ENCODE assay signal across 8 cellular contexts in genomic region chr20:35276408-35276807, GRCh38. TPM values are rescaled to one million over a fixed set of nuclear protein-coding genes. Genes with fewer than 3 reads are reported as not detected.
DNase-seq lines count a peak whose midpoint lies in the region; ATAC-seq and TF ChIP-seq lines count a peak whose summit lies in the region.

No MANE protein-coding gene starts in this region.

- no peak overlapping the region for H2AFZ ChIP-seq in KMS-11 (ENCODE audit: low read depth)

- H3K27ac Mint-ChIP-seq in natural killer cell treated with Interleukin-12 subunit alpha and Interleukin-12 subunit beta and Interleukin-15 and Interleukin-18, amount 100 ng/mL, for 72 hours = peak overlapping the region; percentile 98 to 99

- DNase-seq in choroid plexus epithelial cell (ENCODE audit: low read depth) = no peak
- DNase-seq in natural killer cell treated with Interleukin-12 subunit alpha and Interleukin-12 subunit beta and Interleukin-15 and Interleukin-18, amount 100 ng/mL, for 72 hours (ENCODE audit: low spot score) = no peak
- no peak for DNase-seq in AG08396 (ENCODE audit: low spot score)
- DNase-seq in DMS53 (lab: John Stamatoyannopoulos, UW) = no peak
- no peak for DNase-seq in iPS-NIHi11 (ENCODE audit: low spot score)

- peak overlapping the region; percentile 86 to 100 (median 96) for H3K4me2 ChIP-seq in BLaER1 treated with 17β-estradiol and CSF1 and Interleukin-3, amounts not matched to agents 10 nM and 100 nM
- H3K4me2 ChIP-seq in KMS-11 = peak overlapping the region; percentile 82

- H3K27me3 ChIP-seq in BLaER1 treated with 17β-estradiol and CSF1 and Interleukin-3, amounts not matched to agents 10 nM and 100 nM = no peaks in the 10 kb centered on the region
- H3K27me3 ChIP-seq in KMS-11 (ENCODE audit: insufficient read depth, low read depth) = no peaks in the 10 kb centered on the region

- no peaks in the 10 kb centered on the region for H3K9me3 Mint-ChIP-seq in natural killer cell treated with Interleukin-12 subunit alpha and Interleukin-12 subunit beta and Interleukin-15 and Interleukin-18, amount 100 ng/mL, for 72 hours

- H3K4me3 Mint-ChIP-seq in natural killer cell treated with Interleukin-12 subunit alpha and Interleukin-12 subunit beta and Interleukin-15 and Interleukin-18, amount 100 ng/mL, for 72 hours = peak overlapping the region; percentile 96

- H3K36me3 ChIP-seq in BLaER1 treated with 17β-estradiol and CSF1 and Interleukin-3, amounts not matched to agents 10 nM and 100 nM = peaks cover 48 to 81% (median 69%) of the 10 kb centered on the region in 11 experiments
- H3K36me3 ChIP-seq in KMS-11 (ENCODE audit: insufficient read depth) = peaks cover 21% of the 10 kb centered on the region; the same call in 1 of the 2 replicates

- peak overlapping the region; percentile 81 to 96 (median 91); a peak in 20 of 22 replicates for H3K27ac ChIP-seq in BLaER1 treated with 17β-estradiol and CSF1 and Interleukin-3, amounts not matched to agents 10 nM and 100 nM
- H3K27ac ChIP-seq in KMS-11 = no peak overlapping the region

- H3K4me1 Mint-ChIP-seq in natural killer cell treated with Interleukin-12 subunit alpha and Interleukin-12 subunit beta and Interleukin-15 and Interleukin-18, amount 100 ng/mL, for 72 hours (ENCODE audit: low read depth in 2 of 2) = peaks cover 6 to 21% of the 10 kb centered on the region in 2 donors

- peaks cover 12 to 74% (median 46%) of the 10 kb centered on the region in 11 experiments; a peak in 19 of 22 replicates for H4K20me1 ChIP-seq in BLaER1 treated with 17β-estradiol and CSF1 and Interleukin-3, amounts not matched to agents 10 nM and 100 nM
- H4K20me1 ChIP-seq in KMS-11 (ENCODE audit: insufficient read depth) = no peaks in the 10 kb centered on the region

- no peaks in the 10 kb centered on the region for H3K27me3 Mint-ChIP-seq in natural killer cell treated with Interleukin-12 subunit alpha and Interleukin-12 subunit beta and Interleukin-15 and Interleukin-18, amount 100 ng/mL, for 72 hours

- peaks cover 12 to 37% (median 18%) of the 10 kb centered on the region in 10 experiments for H3K4me1 ChIP-seq in BLaER1 treated with 17β-estradiol and CSF1 and Interleukin-3, amounts not matched to agents 10 nM and 100 nM
- H3K4me1 ChIP-seq in KMS-11 (ENCODE audit: low read depth, poor library complexity, severe bottlenecking) = peaks cover 9% of the 10 kb centered on the region

- no peak for TF ChIP-seq CTCF in KMS-11 (conservative IDR thresholded peaks at IDR 0.05; ENCODE audit: low read depth, low read length)
- TF ChIP-seq CTCF in choroid plexus epithelial cell (conservative IDR thresholded peaks at IDR 0.05; ENCODE audit: low read depth, low read length) = no peak

- H3K79me2 ChIP-seq in KMS-11 (ENCODE audit: insufficient read depth, low read depth) = peaks cover 5% of the 10 kb centered on the region; the same call in 1 of the 2 replicates

- H3K9me3 ChIP-seq in BLaER1 treated with 17β-estradiol and CSF1 and Interleukin-3, amounts not matched to agents 10 nM and 100 nM (replicated peaks in 1 of 11) = no peaks in the 10 kb centered on the region

- ATAC-seq in natural killer cell treated with Interleukin-12 subunit alpha and Interleukin-12 subunit beta and Interleukin-15 and Interleukin-18, amount 100 ng/mL, for 72 hours = no peak
- no peak for ATAC-seq in GM18868 (IDR thresholded peaks at IDR 0.05; ENCODE audit: unreplicated experiment)

- peak overlapping the region; percentile 88 to 97 (median 93) for H3K9ac ChIP-seq in BLaER1 treated with 17β-estradiol and CSF1 and Interleukin-3, amounts not matched to agents 10 nM and 100 nM
- no peak overlapping the region for H3K9ac ChIP-seq in KMS-11

- peaks cover 16% of the 10 kb centered on the region for H3K36me3 Mint-ChIP-seq in natural killer cell treated with Interleukin-12 subunit alpha and Interleukin-12 subunit beta and Interleukin-15 and Interleukin-18, amount 100 ng/mL, for 72 hours

- H3K4me3 ChIP-seq in BLaER1 treated with 17β-estradiol and CSF1 and Interleukin-3, amounts not matched to agents 10 nM and 100 nM = peak overlapping the region; percentile 64 to 95 (median 84)
- H3K4me3 ChIP-seq in KMS-11 (IDR thresholded peaks at IDR 0.05; ENCODE audit: insufficient read depth, low read depth, low read length) (no peak overlapping the region), choroid plexus epithelial cell (ENCODE audit: low read depth, low read length) (peak overlapping the region; percentile 83)

RNA-seq across cellular contexts. Expression of gene MMP24OS, which starts 1.5 kb away (rescaled TPM):
- total RNA-seq in natural killer cell treated with Interleukin-12 subunit alpha and Interleukin-12 subunit beta and Interleukin-15 and Interleukin-18, amount 100 ng/mL, for 72 hours = 10 to 100 TPM; 35.6 to 51.2 TPM

RNA-seq across cellular contexts. Expression of gene EIF6, which starts 8.2 kb away (rescaled TPM):
- 100 to 1,000 TPM; 154 to 233 TPM for total RNA-seq in natural killer cell treated with Interleukin-12 subunit alpha and Interleukin-12 subunit beta and Interleukin-15 and Interleukin-18, amount 100 ng/mL, for 72 hours

RNA-seq across cellular contexts. Expression of gene FAM83C, which starts 15.8 kb away (rescaled TPM):
- under 1 TPM in 1 of 2 donors, not detected in 1; 0.10 TPM for total RNA-seq in natural killer cell treated with Interleukin-12 subunit alpha and Interleukin-12 subunit beta and Interleukin-15 and Interleukin-18, amount 100 ng/mL, for 72 hours

RNA-seq across cellular contexts. Expression of gene MMP24, which starts 49.9 kb away (rescaled TPM):
- not detected for total RNA-seq in natural killer cell treated with Interleukin-12 subunit alpha and Interleukin-12 subunit beta and Interleukin-15 and Interleukin-18, amount 100 ng/mL, for 72 hours
